8 cellular contexts compared by ENCODE assay signal in the genomic region with DNA sequence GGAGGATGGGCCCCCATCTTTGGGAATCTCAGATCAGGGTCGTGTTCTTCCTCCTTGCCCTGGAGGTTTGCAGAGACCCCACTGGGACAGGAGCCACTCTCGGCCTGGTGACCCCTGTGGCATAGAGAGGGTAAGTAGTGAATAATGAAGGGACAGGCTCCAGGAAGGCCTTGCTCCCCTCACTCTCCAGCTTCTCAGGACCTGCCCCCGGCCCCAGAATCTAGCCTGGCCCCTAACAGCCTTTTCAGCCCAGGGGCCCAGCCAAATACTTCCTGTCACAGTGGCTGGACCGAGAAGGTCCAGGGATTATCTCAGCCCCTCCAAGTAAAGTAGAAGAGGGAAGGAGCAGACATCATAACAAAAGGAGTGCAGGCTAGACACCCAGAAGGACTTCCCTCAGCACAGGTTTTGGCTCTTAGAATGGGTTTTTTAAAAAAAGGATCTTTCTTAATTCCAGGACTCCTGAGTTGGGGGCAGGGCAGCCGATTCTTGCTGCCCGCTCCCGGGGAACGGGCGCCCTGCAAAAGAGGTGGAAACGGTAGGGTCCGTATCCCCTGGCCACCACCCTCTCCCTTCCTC. TPM values are rescaled to one million over a fixed set of nuclear protein-coding genes. Genes with fewer than 3 reads are reported as not detected.
DNase-seq lines count a peak whose midpoint lies in the region; ATAC-seq and TF ChIP-seq lines count a peak whose summit lies in the region.

No MANE protein-coding gene starts in this region.

- no peak for TF ChIP-seq EP300 in gastroesophageal sphincter (IDR thresholded peaks at IDR 0.05)
- no peak for TF ChIP-seq EP300 in sigmoid colon (IDR thresholded peaks at IDR 0.05)

- no peak for DNase-seq in GM12865 (ENCODE audit: low read depth)
- no peak for DNase-seq in sigmoid colon
- DNase-seq in stimulated activated CD4-positive, alpha-beta T cell treated with anti-CD3 and anti-CD28 coated beads, Interleukin-2, amount 100 ng/mL, for 24 hours, result no peak
- no peak for DNase-seq in NCI-H1436 treated with DMSO at 0.1 percent for 48 hours (lab: John Stamatoyannopoulos, UW)

- intact Hi-C loops in sigmoid colon (cut with DNase I), result loop anchor here (5.0 kb wide), 2 partner anchors 37 to 102 kb away; partner anchors contain the start of gene SPOP

- WGBS in gastroesophageal sphincter (ENCODE audit: low coverage in 1 of 2), 2 donors, result 31 to 48% methylated on average over 3 of the region's 11 CpGs
- WGBS in sigmoid colon, 2 donors, result 13 to 30% methylated on average over 11 of the region's 11 CpGs

- ATAC-seq in gastroesophageal sphincter, result no peak
- no peak for ATAC-seq in GM21825 (IDR thresholded peaks at IDR 0.05; ENCODE audit: unreplicated experiment)
- ATAC-seq in HG02970 (IDR thresholded peaks at IDR 0.05; ENCODE audit: low FRiP score, unreplicated experiment), result no peak

- H3K4me3 ChIP-seq in GM12865 (ENCODE audit: low read depth, low read length), result peak overlapping the region; percentile 38
- H3K4me3 ChIP-seq in gastroesophageal sphincter, result peak overlapping the region; percentile 70 to 75
- H3K4me3 ChIP-seq in sigmoid colon, result peak overlapping the region; percentile 81 to 85 (median 84)

- TF ChIP-seq POLR2A in gastroesophageal sphincter (IDR thresholded peaks at IDR 0.05) (no peak), sigmoid colon (IDR thresholded peaks at IDR 0.05) (no peak)

- H3K4me1 ChIP-seq in gastroesophageal sphincter (peaks cover 0 to 68% (median 17%) of the 10 kb centered on the region in 3 donors), sigmoid colon (peaks cover 0 to 58% (median 54%) of the 10 kb centered on the region in 4 donors)

- H3K27ac ChIP-seq in VCaP (peak overlapping the region; percentile 46; the same call in 1 of the 2 replicates), gastroesophageal sphincter (peak overlapping the region; percentile 65 to 93 (median 88)), sigmoid colon (peak overlapping the region; percentile 85 to 96 (median 90))

- H3K27me3 ChIP-seq in gastroesophageal sphincter (no peaks in the 10 kb centered on the region), sigmoid colon (no peaks in the 10 kb centered on the region)

- peaks cover 0 to 9% of the 10 kb centered on the region in 2 donors for H3K36me3 ChIP-seq in gastroesophageal sphincter
- H3K36me3 ChIP-seq in sigmoid colon, result peaks cover 0 to 8% (median 0%) of the 10 kb centered on the region in 4 donors

- TF ChIP-seq CTCF in GM12865 (IDR thresholded peaks at IDR 0.05; ENCODE audit: insufficient read depth, low read depth, low read length, missing control alignments), result no peak
- TF ChIP-seq CTCF in VCaP (conservative IDR thresholded peaks at IDR 0.05), result no peak
- TF ChIP-seq CTCF in gastroesophageal sphincter (IDR thresholded peaks at IDR 0.05), result no peak
- no peak for TF ChIP-seq CTCF in sigmoid colon (IDR thresholded peaks at IDR 0.05)

- H3K9me3 ChIP-seq in gastroesophageal sphincter (no peaks in the 10 kb centered on the region), sigmoid colon (no peaks in the 10 kb centered on the region)

RNA-seq across cellular contexts. Expression of gene NXPH3, which starts 0.6 kb away (rescaled TPM):
- total RNA-seq in gastroesophageal sphincter (10 to 100 TPM; 24.4 to 26.4 (median 25.0) TPM), sigmoid colon (10 to 100 TPM; 20.2 to 32.6 (median 21.9) TPM)
- polyA plus RNA-seq in sigmoid colon, result 1 to 10 TPM in 2 of 3 donors, under 1 TPM in 1; 0.23 to 2.4 (median 2.1) TPM
